1 cellular context compared by ENCODE assay signal in genomic region chr1:221631551-221631950, GRCh38.
TF ChIP-seq lines count a peak whose summit lies in the region.

No MANE protein-coding gene starts in this region.

TF ChIP-seq in SK-N-SH treated with all-trans-retinoic acid at 6 μM for 48 hours, 23 proteins besides CTCF, POLR2A, EP300 and RAD21 (continued from another document):
- TF ChIP-seq POU6F1 (CRISPR knock-in tag; IDR thresholded peaks at IDR 0.05; ENCODE audit: borderline replicate concordance, low read depth) = no peak
